Comparison of ENCODE assay signal across 8 cellular contexts in the genomic region with DNA sequence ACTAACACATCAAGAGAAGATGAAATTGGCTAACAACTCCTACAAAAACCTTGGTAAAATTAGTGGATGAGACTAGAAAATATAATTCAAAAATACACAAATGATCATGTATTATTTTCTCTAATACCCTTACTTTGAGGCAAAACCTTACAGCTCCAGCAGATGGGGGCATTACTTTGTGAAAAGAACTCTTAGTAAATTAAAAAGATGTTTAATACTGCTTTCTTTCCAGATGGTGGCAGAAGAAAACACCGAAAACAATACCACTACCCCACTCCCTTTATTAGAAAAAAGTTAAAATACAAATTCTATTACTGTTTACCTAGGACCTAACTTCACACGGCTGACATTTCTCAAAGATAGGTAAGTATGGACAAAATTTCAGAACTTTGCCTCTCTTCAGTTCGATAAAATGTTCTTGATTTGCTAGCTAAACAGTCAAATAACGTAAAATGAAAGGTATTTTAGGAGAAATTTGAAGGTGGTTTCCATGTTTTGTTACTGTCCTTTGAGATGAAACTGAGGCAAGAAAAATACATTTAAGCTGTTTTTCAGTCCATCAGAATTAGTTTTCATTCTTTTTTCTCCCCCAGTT. TPM values are rescaled to one million over a fixed set of nuclear protein-coding genes. Genes with fewer than 3 reads are reported as not detected.
DNase-seq lines count a peak whose midpoint lies in the region; ATAC-seq, FAIRE-seq and TF ChIP-seq lines count a peak whose summit lies in the region.

No MANE protein-coding gene starts in this region.

- H3K27ac ChIP-seq in A673 (ENCODE audit: low read depth, low read length, poor library complexity, severe bottlenecking) (no peak overlapping the region), WERI-Rb-1 (no peak overlapping the region), foreskin keratinocyte (no peak overlapping the region), sigmoid colon (no peak overlapping the region)

- intact Hi-C loops in A673 (cut with micrococcal nuclease; ENCODE audit: unreplicated experiment) = loop anchor here (1.0 to 5.0 kb wide), 2 partner anchors 519 to 1002 kb away; no protein-coding TSS in a partner anchor
- intact Hi-C loops in sigmoid colon (cut with DNase I) = loop anchor here (2.0 to 5.0 kb wide), 2 partner anchors 212 to 519 kb away; no protein-coding TSS in a partner anchor

- peak; percentile 80 for TF ChIP-seq CTCF in A673 (conservative IDR thresholded peaks at IDR 0.05; ENCODE audit: low read depth, low read length)
- peak; percentile 19; the same call in 1 of the 2 replicates for TF ChIP-seq CTCF in WERI-Rb-1 (IDR thresholded peaks at IDR 0.05; ENCODE audit: low read depth, low read length)
- peak; percentile 88 for TF ChIP-seq CTCF in foreskin keratinocyte (conservative IDR thresholded peaks at IDR 0.05)
- TF ChIP-seq CTCF in sigmoid colon (IDR thresholded peaks at IDR 0.05) = peak; percentile 56 to 75 (median 63)

- in situ Hi-C loops in G401 (cut with HindIII; ENCODE audit: low sequenced_read_pairs) = no loop called here

- ATAC-seq in foreskin keratinocyte = peak; percentile 66

- CTCF ChIA-PET in A673 (lab: Charles Lee) = interaction anchor here (0.7 to 1.2 kb wide), 2 partner anchors 517 to 519 kb away, joined by 3 to 7 read pairs; no protein-coding TSS in a partner anchor

- DNase-seq in A673 (ENCODE audit: low spot score) = peak; percentile 63
- peak; percentile 47 for DNase-seq in G401 (ENCODE audit: low spot score)
- DNase-seq in H54 (ENCODE audit: insufficient read length, low spot score) = peak; percentile 6
- DNase-seq in LoVo (ENCODE audit: low spot score) = peak; percentile 10
- DNase-seq in WERI-Rb-1 = no peak
- DNase-seq in foreskin keratinocyte = peak in 1 of 2 donors; percentile 15
- DNase-seq in sigmoid colon = no peak
- DNase-seq in NCI-H2029 (lab: John Stamatoyannopoulos, UW) = no peak

- no peaks in the 10 kb centered on the region for H3K36me3 ChIP-seq in A673 (ENCODE audit: insufficient read depth, low read length, poor library complexity, severe bottlenecking)
- H3K36me3 ChIP-seq in WERI-Rb-1 = no peaks in the 10 kb centered on the region
- H3K36me3 ChIP-seq in sigmoid colon = no peaks in the 10 kb centered on the region

- H3K4me3 ChIP-seq in A673 (ENCODE audit: low read depth, low read length, poor library complexity, severe bottlenecking) (no peak overlapping the region), WERI-Rb-1 (ENCODE audit: low read depth, low read length) (no peak overlapping the region), sigmoid colon (no peak overlapping the region)

- H3K9me3 ChIP-seq in A673 (ENCODE audit: low read depth, low read length, poor library complexity, severe bottlenecking) (no peaks in the 10 kb centered on the region), WERI-Rb-1 (ENCODE audit: severe bottlenecking) (no peaks in the 10 kb centered on the region), sigmoid colon (no peaks in the 10 kb centered on the region)

- no peak for TF ChIP-seq EP300 in sigmoid colon (IDR thresholded peaks at IDR 0.05)

- no peak for FAIRE-seq in H54 (lab: Jason Lieb, UNC)

- no peaks in the 10 kb centered on the region for H3K4me1 ChIP-seq in A673 (ENCODE audit: insufficient read depth, low read length, poor library complexity, severe bottlenecking)
- H3K4me1 ChIP-seq in foreskin keratinocyte = no peaks in the 10 kb centered on the region
- peaks cover 0 to 5% (median 2%) of the 10 kb centered on the region in 4 donors for H3K4me1 ChIP-seq in sigmoid colon

- POLR2A ChIA-PET in A673 (lab: Charles Lee; ENCODE audit: low non-redundant PET) = no interaction called here

- H3K27me3 ChIP-seq in A673 (replicated peaks; ENCODE audit: insufficient read depth, low read depth, low read length, poor library complexity) (no peaks in the 10 kb centered on the region), WERI-Rb-1 (ENCODE audit: insufficient read depth, low read depth, severe bottlenecking) (no peaks in the 10 kb centered on the region), foreskin keratinocyte (no peaks in the 10 kb centered on the region), sigmoid colon (no peaks in the 10 kb centered on the region)

- no peak for TF ChIP-seq POLR2A in H54 (IDR thresholded peaks at IDR 0.05; ENCODE audit: low read depth, low read length)
- no peak for TF ChIP-seq POLR2A in sigmoid colon (IDR thresholded peaks at IDR 0.05)

- WGBS in sigmoid colon, 2 donors = 62 to 74% methylated on average over 4 of the region's 4 CpGs

- no TSS peak for BruUV-seq in A673 (replicated peaks; lab: Mats Ljungman, UMichigan)

RNA-seq across cellular contexts. Expression of gene ORC4, which starts 30.6 kb away (rescaled TPM):
- total RNA-seq in A673 (2021) (63.5 and 63.9 TPM in 2 replicates), foreskin keratinocyte (26.8 and 26.9 TPM in 2 replicates), sigmoid colon (10 to 100 TPM; 61.8 to 89.5 (median 76.6) TPM)
- 16.7 and 33.9 TPM in 2 replicates for total RNA-seq in G401 (2014; rRNA removed; shearing (Covaris generic))
- polyA plus RNA-seq in foreskin keratinocyte (11.2 and 14.4 TPM in 2 replicates), sigmoid colon (10 to 100 TPM; 14.4 to 19.4 (median 15.2) TPM)

RNA-seq across cellular contexts. Expression of gene MBD5, which starts 31.0 kb away (rescaled TPM):
- total RNA-seq in A673 (2021) (32.4 and 36.1 TPM in 2 replicates), foreskin keratinocyte (8.9 and 11.2 TPM in 2 replicates), sigmoid colon (10 to 100 TPM; 67.0 to 81.1 (median 74.5) TPM)
- 11.4 and 14.5 TPM in 2 replicates for total RNA-seq in G401 (2014; rRNA removed; shearing (Covaris generic))
- polyA plus RNA-seq in foreskin keratinocyte (3.8 and 6.2 TPM in 2 replicates), sigmoid colon (1 to 10 TPM; 2.3 to 8.4 (median 3.6) TPM)

Comparison
In these comparisons a context has a peak if more than half of its experiments do, and no peak if none do; other contexts are left out.
1. DNase-seq: peak in A673 (single experiment), G401 (single experiment), H54 (single experiment) and LoVo (single experiment); none in WERI-Rb-1 (single experiment), sigmoid colon (single experiment) and NCI-H2029 (single experiment).
2. CTCF ChIP-seq: peak in every context shown above with its lines; median percentile 88 in foreskin keratinocyte; 80 in A673; 63 in sigmoid colon; 19 in WERI-Rb-1.